In genomic region chr5:161850491-161850890, GRCh38 we compare ENCODE assay signal across 28 cellular contexts. TPM values are rescaled to one million over a fixed set of nuclear protein-coding genes. Genes with fewer than 3 reads are reported as not detected.
"Had no signal": no experiment of that assay in that cellular context is flagged by ENCODE, and none has a peak within 500 bp of the region (broad histone marks: within the 10 kb centered on the region; RNA-seq: fewer than 3 reads in every experiment).

No MANE protein-coding gene starts in this region.

- H3K36me3 ChIP-seq: ascending aorta, cardiac muscle cell had no signal

- H3K27me3 ChIP-seq: ascending aorta had no signal

- H3K4me2 ChIP-seq: KMS-11, PC-9 had no signal

- H3K9me3 ChIP-seq: ascending aorta had no signal

- ATAC-seq: activated CD4-positive, alpha-beta T cell treated with anti-CD3 and anti-CD28 coated beads for 36 hours; activated CD4-positive, CD25-positive, alpha-beta regulatory T cell treated with anti-CD3 and anti-CD28 coated beads, Interleukin-2, amount 50 U/mL, for 24 hours; activated CD8-positive, alpha-beta T cell treated with anti-CD3 and anti-CD28 coated beads, Interleukin-2, amount 10 ng/mL, durations not matched to agents 7 days and 5 days; WTC11 had no signal

- DNase-seq: activated CD4-positive, alpha-beta T cell treated with anti-CD3 and anti-CD28 coated beads for 36 hours; activated CD4-positive, alpha-beta T cell treated with anti-CD3 and anti-CD28 coated beads, Interleukin-2, amount 10 ng/mL, durations not matched to agents 7 days and 5 days; activated CD4-positive, alpha-beta T cell treated with anti-CD3 and anti-CD28 coated beads, Interleukin-2, amount 50 U/mL, for 48 hours; activated CD8-positive, alpha-beta T cell treated with anti-CD3 and anti-CD28 coated beads, Interleukin-2, amount 10 ng/mL, durations not matched to agents 7 days and 5 days; activated gamma-delta T cell; activated naive CD4-positive, alpha-beta T cell treated with Interleukin-2 at 50 U/mL for 16 hours; activated naive CD8-positive, alpha-beta T cell treated with anti-CD3 and anti-CD28 coated beads, Interleukin-2, amount 10 ng/mL, durations not matched to agents 7 days and 5 days; activated T-cell treated with anti-CD3 and anti-CD28 coated beads, Interleukin-2, amount 50 U/mL, for 24 hours; amygdala; NCI-H1092 treated with DMSO at 0.1 percent for 48 hours; NCI-H146; NCI-H2029 treated with DMSO at 0.1 percent for 48 hours; NCI-H2107; NCI-H69; NCI-H82; NK-92 treated with Interleukin-12 subunit alpha and Interleukin-12 subunit beta, amount 100 ng/mL, for 24 hours; PC-9; Right ventricle myocardium superior; SW 1271 had no signal

- H3K4me1 ChIP-seq: ascending aorta had no signal

- H3K4me3 ChIP-seq: ascending aorta, cardiac muscle cell, PC-9 had no signal

- H3K27ac ChIP-seq: ascending aorta, cardiac muscle cell, KMS-11, PC-9 had no signal

- H2AFZ ChIP-seq: PC-9 had no signal

RNA-seq across cellular contexts. Expression of gene GABRA1, which starts 2.6 kb away (rescaled TPM):
- total RNA-seq: activated CD4-positive, alpha-beta T cell treated with anti-CD3 and anti-CD28 coated beads for 36 hours; activated CD4-positive, alpha-beta T cell treated with anti-CD3 and anti-CD28 coated beads, Interleukin-2, amount 10 ng/mL, durations not matched to agents 7 days and 5 days; activated CD8-positive, alpha-beta T cell treated with anti-CD3 and anti-CD28 coated beads, Interleukin-2, amount 10 ng/mL, durations not matched to agents 7 days and 5 days; activated naive CD8-positive, alpha-beta T cell treated with anti-CD3 and anti-CD28 coated beads, Interleukin-2, amount 10 ng/mL, durations not matched to agents 7 days and 5 days; activated T-helper 2 cell treated with anti-CD3 and anti-CD28 coated beads, Interferon-gamma antibody, Interleukin-2, Interleukin-4, amounts not matched to agents 10 μg/mL and 5 μg/mL and 100 μg/mL, durations not matched to agents 14 hours and 24 hours and 36 hours; ascending aorta; cardiac muscle cell; LHCN-M2; M059J; OCI-LY7; PC-9; Right ventricle myocardium superior had no signal
- polyA plus RNA-seq: cardiac muscle cell had no signal
